ENCODE assay signal across 20 cellular contexts in genomic region chrX:149151805-149152757, GRCh38.
A peak's percentile ranks its signal among the peaks of the same experiment; 100 is the strongest.
DNase-seq lines count a peak whose midpoint lies in the region; ATAC-seq and TF ChIP-seq lines count a peak whose summit lies in the region.
"Had no signal": no experiment of that assay in that cellular context is flagged by ENCODE, and none has a peak within 500 bp of the region (broad histone marks: within the 10 kb centered on the region; RNA-seq: fewer than 3 reads in every experiment).

No MANE protein-coding gene starts in this region.

- no peaks in the 10 kb centered on the region for H3K9me3 ChIP-seq in mammary epithelial cell (replicated peaks; ENCODE audit: insufficient read depth, low read length)
- H3K9me3 ChIP-seq in adrenal gland (replicated peaks in 1 of 3): no peaks in the 10 kb centered on the region
- H3K9me3 ChIP-seq: gastrocnemius medialis, mucosa of descending colon, tibial artery had no signal

- no peak overlapping the region for H3K9ac ChIP-seq in mammary epithelial cell (ENCODE audit: insufficient read depth, low read length)
- H3K9ac ChIP-seq: parathyroid adenoma had no signal

- WGBS in mammary epithelial cell (ENCODE audit: low coverage, missing lambda C conversion rate): 61% methylated on average over 3 of the region's 3 CpGs
- WGBS in adrenal gland, 4 donors: 43 to 73% (median 56%) methylated on average over 1 to 3 of the region's 3 CpGs

- H3K79me2 ChIP-seq in mammary epithelial cell (ENCODE audit: insufficient read depth, low read length): no peaks in the 10 kb centered on the region
- H3K79me2 ChIP-seq: parathyroid adenoma had no signal

- DNase-seq in BJ (ENCODE audit: low read depth) (peak; percentile 4), HT1080 (ENCODE audit: low read depth) (peak; percentile 79), mammary epithelial cell (peak; percentile 91), myocyte (ENCODE audit: low read depth) (peak; percentile 86), adrenal gland (no peak), Right ventricle myocardium superior (no peak)
- DNase-seq: activated CD4-positive, alpha-beta T cell treated with anti-CD3 and anti-CD28 coated beads for 48 hours; activated T-cell treated with anti-CD3 and anti-CD28 coated beads, Interleukin-2, amount 50 U/mL, for 1 hour; dermis blood vessel endothelial cell; gastrocnemius medialis; Karpas-422; mucosa of descending colon; NCI-H1930; RPMI8226; T-helper 2 cell; tibial artery had no signal

- H3K4me2 ChIP-seq in mammary epithelial cell (ENCODE audit: insufficient read depth, low read depth, low read length): peak overlapping the region; percentile 67

- no peak overlapping the region for H3K4me3 ChIP-seq in BJ (ENCODE audit: low read depth, low read length)
- no peak overlapping the region for H3K4me3 ChIP-seq in mammary epithelial cell (replicated peaks in 1 of 3; ENCODE audit: insufficient read depth in 1 of 3, low read depth in 2 of 3, low read length in 3 of 3)
- no peak overlapping the region for H3K4me3 ChIP-seq in adrenal gland
- H3K4me3 ChIP-seq: gastrocnemius medialis, mucosa of descending colon, tibial artery had no signal

- dilution Hi-C loops in mammary epithelial cell (cut with HindIII; ENCODE audit: low sequenced_read_pairs): no loop called here

- H4K20me1 ChIP-seq in mammary epithelial cell (ENCODE audit: insufficient read depth, low read length): no peaks in the 10 kb centered on the region

- TF ChIP-seq CTCF in BJ (IDR thresholded peaks at IDR 0.05; ENCODE audit: insufficient read depth, low read depth, low read length) (no peak), mammary epithelial cell (conservative IDR thresholded peaks at IDR 0.05 in 1 of 2, IDR thresholded peaks at IDR 0.05 in 1 of 2; ENCODE audit: extremely low read depth in 1 of 2, insufficient read depth in 1 of 2, low read depth in 1 of 2, low read length in 2 of 2) (no peak), adrenal gland (IDR thresholded peaks at IDR 0.05) (no peak)

- in situ Hi-C loops in mammary epithelial cell (cut with MboI; ENCODE audit: low sequenced_read_pairs in 2 of 2): no loop called here

- TF ChIP-seq POLR2A in adrenal gland (IDR thresholded peaks at IDR 0.05): no peak

- POLR2A ChIA-PET in BJ (lab: Charles Lee): no interaction called here

- H3K27me3 ChIP-seq in BJ (ENCODE audit: control insufficient read depth, insufficient read depth, low read length): no peaks in the 10 kb centered on the region
- no peaks in the 10 kb centered on the region for H3K27me3 ChIP-seq in mammary epithelial cell (ENCODE audit: insufficient read depth, low read length)
- no peaks in the 10 kb centered on the region for H3K27me3 ChIP-seq in adrenal gland
- H3K27me3 ChIP-seq: gastrocnemius medialis, tibial artery had no signal

- H3K27ac ChIP-seq in mammary epithelial cell (ENCODE audit: insufficient read depth, low read depth, low read length) (peak overlapping the region; percentile 57), adrenal gland (no peak overlapping the region)
- H3K27ac ChIP-seq: gastrocnemius medialis, HL-60, parathyroid adenoma, tibial artery had no signal

- no TSS peak for BruUV-seq in mammary epithelial cell (replicated peaks; lab: Mats Ljungman, UMichigan)

- ATAC-seq in GM18498 (IDR thresholded peaks at IDR 0.05; ENCODE audit: unreplicated experiment) (no peak), Right ventricle myocardium superior (ENCODE audit: poor library complexity) (no peak), GM21381 (IDR thresholded peaks at IDR 0.05; ENCODE audit: unreplicated experiment) (no peak)
- ATAC-seq: gastrocnemius medialis, mucosa of descending colon had no signal

- H3K4me1 ChIP-seq in mammary epithelial cell (ENCODE audit: insufficient read depth, low read length) (peaks cover 5% of the 10 kb centered on the region), adrenal gland (replicated peaks in 1 of 2) (no peaks in the 10 kb centered on the region)
- H3K4me1 ChIP-seq: gastrocnemius medialis, parathyroid adenoma, tibial artery had no signal

- CTCF ChIA-PET in BJ (lab: Yijun Ruan, JAX) (no interaction called here), mammary epithelial cell (lab: Charles Lee; ENCODE audit: low non-redundant PET) (no interaction called here)

- intact Hi-C loops in mammary epithelial cell (cut with micrococcal nuclease): loop anchor here (2.0 to 5.0 kb wide), 2 partner anchors 135 to 320 kb away; no protein-coding TSS in a partner anchor
- intact Hi-C loops in adrenal gland (cut with DNase I): no loop called here
- intact Hi-C loops in Right ventricle myocardium superior (cut with DNase I): no loop called here

- no peak overlapping the region for H2AFZ ChIP-seq in mammary epithelial cell (ENCODE audit: low read depth, low read length)
- H2AFZ ChIP-seq: parathyroid adenoma had no signal

- H3K36me3 ChIP-seq in BJ (ENCODE audit: control insufficient read depth, insufficient read depth, low read length) (no peaks in the 10 kb centered on the region), mammary epithelial cell (ENCODE audit: insufficient read depth, low read length) (no peaks in the 10 kb centered on the region), adrenal gland (replicated peaks in 1 of 2) (no peaks in the 10 kb centered on the region)
- H3K36me3 ChIP-seq: gastrocnemius medialis, tibial artery had no signal

Comparison
In these comparisons a context has a peak if more than half of its experiments do, and no peak if none do; other contexts are left out.
1. DNase-seq: peak in BJ (single experiment), HT1080 (single experiment), mammary epithelial cell (single experiment) and myocyte (single experiment); none in adrenal gland (0 of 7) and Right ventricle myocardium superior (single experiment).